Comparison of ENCODE assay signal across 8 cellular contexts in genomic region chr20:35739294-35740163, GRCh38. TPM values are rescaled to one million over a fixed set of nuclear protein-coding genes. Genes with fewer than 3 reads are reported as not detected.
DNase-seq lines count a peak whose midpoint lies in the region; ATAC-seq and TF ChIP-seq lines count a peak whose summit lies in the region.

No MANE protein-coding gene starts in this region.

- no peak for TF ChIP-seq CTCF in HFF-Myc (IDR thresholded peaks at IDR 0.05; ENCODE audit: low read depth, low read length, missing control alignments)
- no peak for TF ChIP-seq CTCF in WI38 (IDR thresholded peaks at IDR 0.05; ENCODE audit: low read depth, low read length)
- TF ChIP-seq CTCF in glutamatergic neuron (IDR thresholded peaks at IDR 0.05; ENCODE audit: partially characterized antibody, unreplicated experiment): no peak

- peak; percentile 24 for DNase-seq in AG20443 (ENCODE audit: low spot score)
- DNase-seq in HFF-Myc (ENCODE audit: extremely low read depth, low read depth): no peak
- DNase-seq in glutamatergic neuron: no peak
- no peak for DNase-seq in NCI-H1417 (lab: John Stamatoyannopoulos, UW)

- H3K36me3 Mint-ChIP-seq in glutamatergic neuron (ENCODE audit: unreplicated experiment): no peaks in the 10 kb centered on the region

- H3K9me3 ChIP-seq in stomach smooth muscle (ENCODE audit: control insufficient read depth in 2 of 2, low read length in 2 of 2): no peaks in the 10 kb centered on the region

- H3K4me1 Mint-ChIP-seq in glutamatergic neuron (ENCODE audit: low read depth, unreplicated experiment): peaks cover 23% of the 10 kb centered on the region

- H3K27ac ChIP-seq in stomach smooth muscle (ENCODE audit: low read length): no peak overlapping the region

- no peaks in the 10 kb centered on the region for H3K27me3 ChIP-seq in stomach smooth muscle (ENCODE audit: control insufficient read depth in 1 of 2, insufficient read depth in 2 of 2, low read length in 2 of 2)

- peak overlapping the region; percentile 83 for H3K27ac Mint-ChIP-seq in glutamatergic neuron (ENCODE audit: unreplicated experiment)

- no peak for ATAC-seq in HG03108 (IDR thresholded peaks at IDR 0.05; ENCODE audit: unreplicated experiment)
- no peak for ATAC-seq in HG03175 (IDR thresholded peaks at IDR 0.05; ENCODE audit: unreplicated experiment)

- peaks cover 29% of the 10 kb centered on the region for H3K4me1 ChIP-seq in stomach smooth muscle (ENCODE audit: control insufficient read depth, insufficient read depth, low read length)

- peaks cover 11% of the 10 kb centered on the region for H3K27me3 Mint-ChIP-seq in glutamatergic neuron (ENCODE audit: unreplicated experiment)

- peaks cover 14% of the 10 kb centered on the region for H3K9me3 Mint-ChIP-seq in glutamatergic neuron (ENCODE audit: unreplicated experiment)

- H3K4me3 ChIP-seq in HFF-Myc (replicated peaks; ENCODE audit: low read depth, low read length) (peak overlapping the region; percentile 92), WI38 (ENCODE audit: low read depth, low read length) (peak overlapping the region; percentile 98), stomach smooth muscle (ENCODE audit: low read length in 2 of 2) (peak overlapping the region; percentile 44 to 93)

- H3K36me3 ChIP-seq in stomach smooth muscle (ENCODE audit: control insufficient read depth in 2 of 2, insufficient read depth in 2 of 2, low read length in 2 of 2): peaks cover 26 to 41% of the 10 kb centered on the region in 2 donors

- H3K9ac ChIP-seq in stomach smooth muscle (ENCODE audit: low read length in 2 of 2): peak overlapping the region in 1 of 2 donors; percentile 31

- H3K4me3 Mint-ChIP-seq in glutamatergic neuron (ENCODE audit: unreplicated experiment): peak overlapping the region; percentile 83

RNA-seq across cellular contexts. Expression of gene RBM39, which starts 2.5 kb away (rescaled TPM):
- 358 TPM for total RNA-seq in glutamatergic neuron (ENCODE audit: unreplicated experiment)

RNA-seq across cellular contexts. Expression of gene PHF20, which starts 32.3 kb away (rescaled TPM):
- total RNA-seq in glutamatergic neuron (ENCODE audit: unreplicated experiment): 76.1 TPM

RNA-seq across cellular contexts. Expression of gene ROMO1, which starts 40.3 kb away (rescaled TPM):
- total RNA-seq in glutamatergic neuron (ENCODE audit: unreplicated experiment): 103 TPM

RNA-seq across cellular contexts. Expression of gene NFS1, which starts 40.4 kb away (rescaled TPM):
- 13.9 TPM for total RNA-seq in glutamatergic neuron (ENCODE audit: unreplicated experiment)
